In the genomic region with DNA sequence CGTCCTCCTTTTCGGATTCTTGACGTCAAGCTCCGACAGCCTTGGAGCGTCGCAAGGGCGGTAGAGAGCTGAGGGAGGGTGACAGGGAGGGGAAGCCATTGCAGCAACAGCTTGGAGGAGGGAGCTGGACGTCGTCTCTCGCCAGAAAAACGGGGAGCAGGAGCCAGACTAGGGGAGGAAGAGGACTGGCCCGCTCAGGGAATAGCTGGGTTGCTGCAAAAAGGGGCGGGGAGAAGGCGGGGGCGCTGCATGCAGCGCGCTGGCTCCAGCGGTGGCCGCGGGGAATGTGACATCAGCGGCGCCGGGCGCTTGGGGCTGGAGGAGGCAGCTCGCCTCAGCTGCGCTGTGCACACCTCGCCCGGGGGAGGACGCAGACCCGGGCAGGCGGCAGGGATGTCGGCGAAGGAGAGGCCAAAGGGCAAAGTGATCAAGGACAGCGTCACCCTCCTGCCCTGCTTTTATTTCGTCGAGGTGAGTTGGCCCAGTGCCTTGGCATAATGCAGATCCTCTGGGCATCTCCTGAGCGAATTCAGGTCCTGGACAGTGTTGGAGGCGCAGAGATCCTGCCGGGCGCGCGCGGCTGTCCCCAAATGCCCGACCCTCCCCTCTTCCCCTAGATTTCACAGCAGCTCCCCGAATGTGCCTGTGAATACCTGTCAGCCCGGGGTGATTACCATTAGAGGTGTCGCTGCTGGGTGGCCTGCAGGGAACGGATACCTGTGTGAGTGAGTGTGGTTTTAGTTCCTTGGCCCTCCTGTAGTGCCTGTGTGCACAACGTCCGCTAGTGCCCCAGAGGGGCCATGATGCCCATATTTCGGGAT, we compare ENCODE assay signal across 8 cellular contexts. TPM values are rescaled to one million over a fixed set of nuclear protein-coding genes. Genes with fewer than 3 reads are reported as not detected.
A peak's percentile ranks its signal among the peaks of the same experiment; 100 is the strongest.
DNase-seq lines count a peak whose midpoint lies in the region; ATAC-seq, FAIRE-seq and TF ChIP-seq lines count a peak whose summit lies in the region.

A gene with protein sequence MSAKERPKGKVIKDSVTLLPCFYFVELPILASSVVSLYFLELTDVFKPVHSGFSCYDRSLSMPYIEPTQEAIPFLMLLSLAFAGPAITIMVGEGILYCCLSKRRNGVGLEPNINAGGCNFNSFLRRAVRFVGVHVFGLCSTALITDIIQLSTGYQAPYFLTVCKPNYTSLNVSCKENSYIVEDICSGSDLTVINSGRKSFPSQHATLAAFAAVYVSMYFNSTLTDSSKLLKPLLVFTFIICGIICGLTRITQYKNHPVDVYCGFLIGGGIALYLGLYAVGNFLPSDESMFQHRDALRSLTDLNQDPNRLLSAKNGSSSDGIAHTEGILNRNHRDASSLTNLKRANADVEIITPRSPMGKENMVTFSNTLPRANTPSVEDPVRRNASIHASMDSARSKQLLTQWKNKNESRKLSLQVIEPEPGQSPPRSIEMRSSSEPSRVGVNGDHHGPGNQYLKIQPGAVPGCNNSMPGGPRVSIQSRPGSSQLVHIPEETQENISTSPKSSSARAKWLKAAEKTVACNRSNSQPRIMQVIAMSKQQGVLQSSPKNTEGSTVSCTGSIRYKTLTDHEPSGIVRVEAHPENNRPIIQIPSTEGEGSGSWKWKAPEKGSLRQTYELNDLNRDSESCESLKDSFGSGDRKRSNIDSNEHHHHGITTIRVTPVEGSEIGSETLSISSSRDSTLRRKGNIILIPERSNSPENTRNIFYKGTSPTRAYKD (plus strand): TSS at position 292 of the 821 bp plus-strand sequence. CDS start 102 bp downstream, at position 394.

- H3K36me3 Mint-ChIP-seq in HFFc6 (ENCODE audit: low read depth) (no peaks in the 10 kb centered on the region), nephron progenitor cell (ENCODE audit: low read depth) (no peaks in the 10 kb centered on the region)

- H3K4me1 Mint-ChIP-seq in HFFc6 (ENCODE audit: low read depth) (peaks cover 48% of the 10 kb centered on the region), nephron progenitor cell (peaks cover 6% of the 10 kb centered on the region)

- H3K4me3 ChIP-seq in AG04450 (ENCODE audit: low read depth, low read length) (peak within 1 kb of the TSS; percentile 76), WERI-Rb-1 (ENCODE audit: low read depth, low read length) (peak within 1 kb of the TSS; percentile 66)

- H3K27ac Mint-ChIP-seq in HFFc6 (no peak within 1 kb of the TSS; the same call in 1 of the 2 replicates), nephron progenitor cell (no peak within 1 kb of the TSS)

- ATAC-seq in GM21825 (IDR thresholded peaks at IDR 0.05; ENCODE audit: unreplicated experiment) (no peak), GM21367 (IDR thresholded peaks at IDR 0.05; ENCODE audit: unreplicated experiment) (no peak)

- H3K27me3 Mint-ChIP-seq in HFFc6 (ENCODE audit: insufficient read depth) = peaks cover 4% of the 10 kb centered on the region
- H3K27me3 Mint-ChIP-seq in nephron progenitor cell (ENCODE audit: low read depth, poor library complexity) = peaks cover 64% of the 10 kb centered on the region

- no peaks in the 10 kb centered on the region for H3K9me3 Mint-ChIP-seq in HFFc6
- no peaks in the 10 kb centered on the region for H3K9me3 Mint-ChIP-seq in nephron progenitor cell

- FAIRE-seq in frontal cortex (lab: Jason Lieb, UNC) = no peak

- CTCF ChIA-PET in AG04450 (lab: Charles Lee) = no interaction called here

- POLR2A ChIA-PET in AG04450 (lab: Yijun Ruan, JAX) = no interaction called here

- H3K36me3 ChIP-seq in WERI-Rb-1 = no peaks in the 10 kb centered on the region

- H3K27ac ChIP-seq in AG04450 (ENCODE audit: low read depth, low read length) (no peak within 1 kb of the TSS), WERI-Rb-1 (no peak within 1 kb of the TSS)

- H3K27me3 ChIP-seq in AG04450 (ENCODE audit: control insufficient read depth, insufficient read depth, low read length) (no peaks in the 10 kb centered on the region), WERI-Rb-1 (ENCODE audit: insufficient read depth, low read depth, severe bottlenecking) (no peaks in the 10 kb centered on the region)

- DNase-seq in AG04450 (ENCODE audit: low read depth, low spot score) (no peak), HFFc6 (peak; percentile 20), WERI-Rb-1 (peak; percentile 63), frontal cortex (ENCODE audit: low spot score in 2 of 2) (peak in 1 of 2 donors; percentile 42), nephron progenitor cell (peak; percentile 83), 8988T (no peak)

- H3K4me3 Mint-ChIP-seq in HFFc6 (peak within 1 kb of the TSS; percentile 81), nephron progenitor cell (peak within 1 kb of the TSS; percentile 88)

- no peaks in the 10 kb centered on the region for H3K9me3 ChIP-seq in AG04450 (ENCODE audit: control insufficient read depth, insufficient read depth, low read length)
- H3K9me3 ChIP-seq in WERI-Rb-1 (ENCODE audit: severe bottlenecking) = no peaks in the 10 kb centered on the region

- TF ChIP-seq CTCF in AG04450 (IDR thresholded peaks at IDR 0.05; ENCODE audit: low read depth, low read length) (no peak), HFFc6 (IDR thresholded peaks at IDR 0.05) (no peak), WERI-Rb-1 (IDR thresholded peaks at IDR 0.05; ENCODE audit: low read depth, low read length) (0 out of 2 replicates have a peak, but pooled peaks have one; percentile 25), nephron progenitor cell (IDR thresholded peaks at IDR 0.05) (no peak)

RNA-seq across cellular contexts. Expression of the gene that starts here (rescaled TPM):
- polyA plus RNA-seq in AG04450 (2011; rRNA removed) = 4.5 and 5.9 TPM in 2 replicates
- 2.8 and 4.3 TPM in 2 replicates for polyA minus RNA-seq in AG04450 (2011; rRNA and poly(A)+ RNA removed)
- total RNA-seq in HFFc6 (2021; fragmentation: NEBNext Ultra II Directional; extraction: Animal tissue kit (Norgen Biotek cat#: 25700)) = under 1 TPM; 0.37 to 0.69 (median 0.47) TPM
- total RNA-seq in frontal cortex = 168 TPM

Comparison
In these comparisons a context has a peak if more than half of its experiments do, and no peak if none do; other contexts are left out.
1. RNA of the gene that starts here (total RNA-seq): 168 TPM in frontal cortex (single experiment); 0.37 to 0.69 TPM in HFFc6; every median in the first group is over 10 times any median in the second.
2. Peak in DNase-seq in HFFc6; RNA of the gene not detected or under 1 TPM.
3. DNase-seq: peak in WERI-Rb-1 (single experiment) and nephron progenitor cell (single experiment); none in AG04450 (single experiment) and 8988T (single experiment).